ENCODE assay signal across 7 cellular contexts in the genomic region with DNA sequence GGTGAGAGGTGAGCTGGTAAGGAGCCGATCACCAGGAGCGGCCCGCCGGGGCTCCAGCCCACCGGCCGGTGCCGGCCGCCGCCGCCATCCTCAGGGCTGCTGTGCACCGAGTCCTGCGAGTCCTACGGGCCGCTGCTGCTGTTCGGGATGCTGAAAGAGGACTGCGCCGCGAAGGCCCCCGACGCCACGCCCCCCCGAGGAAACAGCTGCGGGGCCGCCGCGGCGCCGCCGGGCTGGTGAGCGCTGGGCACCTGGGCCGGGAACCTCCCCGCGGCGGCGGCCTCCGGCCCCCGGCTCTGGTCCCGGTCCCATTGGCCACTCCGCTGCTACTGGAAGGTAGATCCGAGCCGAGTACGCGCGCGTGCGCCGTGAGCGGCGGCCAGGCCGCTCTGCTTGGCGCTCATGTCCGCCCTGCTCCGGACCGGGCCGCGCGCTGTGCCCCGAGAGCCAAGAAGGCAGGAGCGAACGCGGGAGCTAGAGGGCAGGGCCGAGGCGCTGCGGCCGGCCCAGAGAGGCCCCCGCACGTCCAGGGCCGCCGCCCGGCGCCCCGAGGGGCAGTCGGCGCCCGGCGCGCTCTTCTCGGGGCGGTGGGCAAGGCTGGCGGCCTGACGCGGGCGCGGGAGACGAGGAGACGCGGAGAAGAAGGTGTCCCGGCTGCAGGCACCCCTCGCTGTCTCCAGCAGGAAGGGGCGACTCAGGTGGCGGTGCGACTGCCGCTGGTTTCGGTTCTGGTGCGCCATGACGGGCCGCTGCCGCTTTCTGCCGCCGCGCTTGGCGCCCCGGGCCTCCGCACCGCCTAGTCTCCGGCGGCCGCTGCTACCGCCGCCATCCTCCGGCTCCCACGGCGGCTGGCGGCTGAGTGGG.
DNase-seq lines count a peak whose midpoint lies in the region; ATAC-seq, FAIRE-seq and TF ChIP-seq lines count a peak whose summit lies in the region.

No MANE protein-coding gene starts in this region.

- no peaks in the 10 kb centered on the region for H3K4me1 ChIP-seq in kidney (ENCODE audit: control insufficient read depth in 1 of 2, insufficient read depth in 1 of 2, low read depth in 1 of 2, low read length in 2 of 2)
- H3K4me1 ChIP-seq in spleen, result peaks cover 0 to 26% (median 11%) of the 10 kb centered on the region in 6 donors

- peak overlapping the region in 1 of 2 donors; percentile 9 for H3K9ac ChIP-seq in kidney (ENCODE audit: low read length in 2 of 2)

- H3K36me3 ChIP-seq in kidney (ENCODE audit: control insufficient read depth in 1 of 2, insufficient read depth in 2 of 2, low read length in 2 of 2), result no peaks in the 10 kb centered on the region
- H3K36me3 ChIP-seq in spleen, result no peaks in the 10 kb centered on the region

- no peaks in the 10 kb centered on the region for H3K36me3 Mint-ChIP-seq in chondrocyte (ENCODE audit: low read depth)

- peak; percentile 20 for DNase-seq in GM12891 (ENCODE audit: insufficient read length, low spot score)
- peak; percentile 29 for DNase-seq in NCI-H146 treated with DMSO at 0.1 percent for 48 hours (lab: John Stamatoyannopoulos, UW; ENCODE audit: unreplicated experiment)
- DNase-seq in chondrocyte (ENCODE audit: low spot score), result peak; percentile 93
- DNase-seq in kidney, result peak; percentile 93
- DNase-seq in spleen, result peak; percentile 92

- peak; percentile 72 for ATAC-seq in HG02623 (IDR thresholded peaks at IDR 0.05; ENCODE audit: unreplicated experiment)

- intact Hi-C loops in kidney (cut with DNase I) (no loop called here), spleen (cut with DNase I; ENCODE audit: low total_unique reads) (no loop called here)

- 1 to 4% (median 1%) methylated on average over 16 to 114 of the region's 114 CpGs for WGBS in spleen, 5 donors

- H3K4me1 Mint-ChIP-seq in chondrocyte (ENCODE audit: low read depth), result peaks cover 21% of the 10 kb centered on the region

- H3K9me3 ChIP-seq in kidney (ENCODE audit: control insufficient read depth in 1 of 2, low read length in 2 of 2) (no peaks in the 10 kb centered on the region), spleen (no peaks in the 10 kb centered on the region)

- no peaks in the 10 kb centered on the region for H3K27me3 Mint-ChIP-seq in chondrocyte (ENCODE audit: low read depth)

- peak overlapping the region; percentile 84 for H3K4me3 Mint-ChIP-seq in chondrocyte (ENCODE audit: unreplicated experiment)

- TF ChIP-seq CTCF in WI38 (IDR thresholded peaks at IDR 0.05; ENCODE audit: low read depth, low read length) (no peak), chondrocyte (IDR thresholded peaks at IDR 0.05) (peak; percentile 28), kidney (IDR thresholded peaks at IDR 0.05; ENCODE audit: borderline replicate concordance, extremely low read depth, insufficient read depth) (no peak), spleen (IDR thresholded peaks at IDR 0.05 in 8 of 11, conservative IDR thresholded peaks at IDR 0.05 in 3 of 11) (peak in 1 of 11 experiments; percentile 15)

- peak; percentile 79 for FAIRE-seq in GM12891 (lab: Jason Lieb, UNC)
- FAIRE-seq in kidney (lab: Jason Lieb, UNC), result no peak

- TF ChIP-seq POLR2A in GM12891 (IDR thresholded peaks at IDR 0.05; ENCODE audit: low read depth, low read length) (no peak), spleen (IDR thresholded peaks at IDR 0.05) (no peak)

- H3K27ac ChIP-seq in kidney (ENCODE audit: low read depth in 2 of 2, low read length in 2 of 2), result peak overlapping the region; percentile 89 to 90
- peak overlapping the region; percentile 72 to 95 (median 92) for H3K27ac ChIP-seq in spleen

- H3K4me3 ChIP-seq in WI38 (ENCODE audit: low read depth, low read length) (peak overlapping the region; percentile 60), kidney (ENCODE audit: low read length in 2 of 2) (peak overlapping the region; percentile 24 to 62), spleen (peak overlapping the region; percentile 75 to 93 (median 85))

- no peaks in the 10 kb centered on the region for H3K9me3 Mint-ChIP-seq in chondrocyte (ENCODE audit: low read depth)

- peak overlapping the region; percentile 82 for H3K27ac Mint-ChIP-seq in chondrocyte (ENCODE audit: unreplicated experiment)

- H3K27me3 ChIP-seq in spleen (replicated peaks in 1 of 7), result peaks cover 0 to 9% (median 0%) of the 10 kb centered on the region in 7 donors

TF ChIP-seq in GM12891, 5 proteins besides CTCF, POLR2A, EP300 and RAD21:
- no peak for TF ChIP-seq POLR2AphosphoS5 (IDR thresholded peaks at IDR 0.05; ENCODE audit: low read depth, low read length)
- TF ChIP-seq TAF1 (IDR thresholded peaks at IDR 0.05; ENCODE audit: low read depth, low read length), result no peak
- TF ChIP-seq SPI1 (IDR thresholded peaks at IDR 0.05; ENCODE audit: low read depth, low read length), result no peak
- no peak for TF ChIP-seq PAX5 (IDR thresholded peaks at IDR 0.05; ENCODE audit: insufficient read depth, low read length, severe bottlenecking)
- TF ChIP-seq POU2F2 (IDR thresholded peaks at IDR 0.05; ENCODE audit: low read depth, low read length), result no peak

Comparison
In these comparisons a context has a peak if more than half of its experiments do, and no peak if none do; other contexts are left out.
1. Peak in every context shown above with its lines: DNase-seq, ATAC-seq, H3K4me3 ChIP-seq and H3K27ac ChIP-seq.
2. DNase-seq: peak in every context shown above with its lines; median percentile 93 in chondrocyte; 93 in kidney; 92 in spleen; 29 in NCI-H146 treated with DMSO at 0.1 percent for 48 hours; 20 in GM12891.